ENCODE assay signal across 1 cellular context in the genomic region with DNA sequence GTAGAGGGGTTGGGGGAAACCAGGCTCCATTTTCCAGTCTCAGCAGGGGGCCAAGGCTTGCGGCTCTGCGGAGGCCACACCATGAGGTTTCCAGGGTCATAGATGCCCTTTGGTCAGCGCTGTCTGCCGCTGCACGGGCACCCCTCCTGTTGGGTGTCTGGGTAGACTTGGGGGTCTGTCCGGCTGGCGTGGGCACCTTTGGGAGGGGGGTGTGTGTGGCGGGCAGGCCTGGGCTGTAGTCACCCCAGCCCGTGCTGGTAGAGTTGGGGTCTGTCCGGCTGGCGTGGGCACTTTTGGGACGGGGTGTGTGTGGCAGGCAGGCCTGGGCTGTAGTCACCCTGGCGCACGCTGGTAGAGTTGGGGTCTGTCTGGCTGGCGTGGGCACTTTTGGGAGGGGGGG.
TF ChIP-seq lines count a peak whose summit lies in the region.

No MANE protein-coding gene starts in this region.

TF ChIP-seq in GM12878, 131 proteins besides CTCF, POLR2A, EP300 and RAD21:
- TF ChIP-seq CHD1 (IDR thresholded peaks at IDR 0.05; ENCODE audit: low read depth, low read length) (no peak), ZNF622 (IDR thresholded peaks at IDR 0.05) (no peak), MEF2A (IDR thresholded peaks at IDR 0.05; ENCODE audit: insufficient read depth, low read depth, low read length) (no peak), BHLHE40 (IDR thresholded peaks at IDR 0.05; ENCODE audit: borderline replicate concordance in 1 of 2, low read depth in 2 of 2, low read length in 1 of 2) (no peak), NFYA (IDR thresholded peaks at IDR 0.05; ENCODE audit: borderline replicate concordance, low read depth, low read length) (no peak)
- TF ChIP-seq, protein P1, sequence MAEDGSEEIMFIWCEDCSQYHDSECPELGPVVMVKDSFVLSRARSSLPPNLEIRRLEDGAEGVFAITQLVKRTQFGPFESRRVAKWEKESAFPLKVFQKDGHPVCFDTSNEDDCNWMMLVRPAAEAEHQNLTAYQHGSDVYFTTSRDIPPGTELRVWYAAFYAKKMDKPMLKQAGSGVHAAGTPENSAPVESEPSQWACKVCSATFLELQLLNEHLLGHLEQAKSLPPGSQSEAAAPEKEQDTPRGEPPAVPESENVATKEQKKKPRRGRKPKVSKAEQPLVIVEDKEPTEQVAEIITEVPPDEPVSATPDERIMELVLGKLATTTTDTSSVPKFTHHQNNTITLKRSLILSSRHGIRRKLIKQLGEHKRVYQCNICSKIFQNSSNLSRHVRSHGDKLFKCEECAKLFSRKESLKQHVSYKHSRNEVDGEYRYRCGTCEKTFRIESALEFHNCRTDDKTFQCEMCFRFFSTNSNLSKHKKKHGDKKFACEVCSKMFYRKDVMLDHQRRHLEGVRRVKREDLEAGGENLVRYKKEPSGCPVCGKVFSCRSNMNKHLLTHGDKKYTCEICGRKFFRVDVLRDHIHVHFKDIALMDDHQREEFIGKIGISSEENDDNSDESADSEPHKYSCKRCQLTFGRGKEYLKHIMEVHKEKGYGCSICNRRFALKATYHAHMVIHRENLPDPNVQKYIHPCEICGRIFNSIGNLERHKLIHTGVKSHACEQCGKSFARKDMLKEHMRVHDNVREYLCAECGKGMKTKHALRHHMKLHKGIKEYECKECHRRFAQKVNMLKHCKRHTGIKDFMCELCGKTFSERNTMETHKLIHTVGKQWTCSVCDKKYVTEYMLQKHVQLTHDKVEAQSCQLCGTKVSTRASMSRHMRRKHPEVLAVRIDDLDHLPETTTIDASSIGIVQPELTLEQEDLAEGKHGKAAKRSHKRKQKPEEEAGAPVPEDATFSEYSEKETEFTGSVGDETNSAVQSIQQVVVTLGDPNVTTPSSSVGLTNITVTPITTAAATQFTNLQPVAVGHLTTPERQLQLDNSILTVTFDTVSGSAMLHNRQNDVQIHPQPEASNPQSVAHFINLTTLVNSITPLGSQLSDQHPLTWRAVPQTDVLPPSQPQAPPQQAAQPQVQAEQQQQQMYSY (CRISPR knock-in tag; IDR thresholded peaks at IDR 0.05) = no peak
TF ChIP-seq in GM12878: peak in this region for 0.
